In the genomic region with DNA sequence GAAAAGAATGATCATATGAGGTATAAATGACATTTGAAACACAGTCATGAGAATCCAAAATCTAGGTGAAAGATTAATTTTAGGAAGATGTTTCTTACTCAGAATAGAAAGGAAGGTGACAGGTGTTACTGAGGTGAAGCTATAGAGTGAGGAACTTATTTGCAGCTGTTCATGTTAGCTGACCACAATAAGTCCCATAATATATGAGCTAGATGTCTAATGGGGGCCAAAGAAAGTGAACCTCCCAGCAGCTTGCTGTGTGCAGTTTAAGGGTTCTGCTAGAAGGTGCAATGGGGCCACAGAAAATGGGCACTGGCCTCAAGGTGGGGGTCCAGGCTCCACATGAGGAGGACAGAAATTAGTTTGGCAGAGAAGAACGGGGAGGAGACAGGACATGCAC, we compare ENCODE assay signal across 20 cellular contexts.
"Had no signal": no experiment of that assay in that cellular context is flagged by ENCODE, and none has a peak within 500 bp of the region (broad histone marks: within the 10 kb centered on the region; RNA-seq: fewer than 3 reads in every experiment).

No MANE protein-coding gene starts in this region.

- DNase-seq: NCI-H1092, NCI-H1105 treated with DMSO at 0.1 percent for 48 hours, NCI-H1417 treated with DMSO at 0.1 percent for 48 hours, NCI-H146, NCI-H1694 treated with DMSO at 0.1 percent for 48 hours, NCI-H1930, NCI-H2081, NCI-H2107, NCI-H2227 treated with DMSO at 0.1 percent for 48 hours, NCI-H524, NCI-H526 treated with DMSO at 0.1 percent for 48 hours, NCI-H748 treated with DMSO at 0.1 percent for 48 hours, Right ventricle myocardium superior, SIG-M5 had no signal

- H3K4me1 Mint-ChIP-seq: IgD-negative memory B cell had no signal

- H3K36me3 Mint-ChIP-seq: IgD-negative memory B cell had no signal

- H3K27me3 ChIP-seq: SJSA1 had no signal

- H3K27ac Mint-ChIP-seq: IgD-negative memory B cell had no signal

- H3K4me3 ChIP-seq: K562, SJSA1, SK-N-MC had no signal

- FAIRE-seq: HTR-8/SVneo, K562 had no signal

- H3K36me3 ChIP-seq: SJSA1 had no signal

- H3K4me1 ChIP-seq: SJSA1 had no signal

- H3K27ac ChIP-seq: HL-60, SJSA1, SK-N-MC had no signal

- ATAC-seq: K562 had no signal
